ENCODE assay signal across 8 cellular contexts in the genomic region with DNA sequence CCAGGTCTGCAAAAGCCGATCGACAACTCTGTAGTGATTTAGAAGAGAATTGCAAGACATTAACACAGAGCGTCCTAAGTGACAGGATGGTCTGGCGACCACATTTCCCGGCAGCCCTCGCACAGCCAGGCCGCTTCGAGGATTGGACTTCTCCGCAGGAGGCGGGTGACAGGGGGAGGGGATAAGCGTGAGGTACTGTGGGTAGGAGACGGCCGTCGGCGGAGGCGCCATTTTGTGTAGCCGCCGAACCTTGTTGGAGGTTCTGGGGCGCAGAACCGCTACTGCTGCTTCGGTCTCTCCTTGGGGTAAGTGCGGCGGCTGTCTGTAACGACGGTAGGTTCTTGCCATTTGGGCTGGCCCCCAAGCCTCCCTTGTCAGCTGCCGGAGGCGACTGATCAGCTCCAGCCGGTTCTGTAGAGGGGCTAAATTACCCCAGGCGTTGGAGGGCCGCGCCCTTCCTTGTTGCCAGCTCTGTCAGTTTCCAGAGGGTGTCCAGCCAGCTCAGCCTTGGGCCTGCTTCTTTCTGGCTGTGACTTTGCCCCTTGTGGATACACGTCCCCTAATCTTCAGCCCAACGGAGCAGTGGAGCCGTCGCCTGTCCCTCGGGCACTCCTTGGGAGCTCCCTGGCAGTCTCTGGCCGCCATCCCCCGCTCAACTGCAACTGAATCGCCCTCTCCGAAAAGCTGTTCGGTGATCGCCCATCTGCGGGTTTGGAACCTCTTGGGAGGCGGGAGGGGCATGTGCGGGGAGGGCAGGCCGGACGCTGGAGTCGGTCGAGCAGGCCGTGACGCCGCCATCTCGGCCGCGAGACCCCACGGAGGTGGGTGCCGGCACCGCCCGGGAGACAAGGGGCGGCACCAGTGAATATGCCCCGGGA. TPM values are rescaled to one million over a fixed set of nuclear protein-coding genes. Genes with fewer than 3 reads are reported as not detected.
DNase-seq lines count a peak whose midpoint lies in the region; ATAC-seq, FAIRE-seq and TF ChIP-seq lines count a peak whose summit lies in the region.

A gene (plus strand): TSS at position 195 of the 878 bp plus-strand sequence. CDS start 1,516 bp downstream, outside the sequence.

- peak; percentile 90 for DNase-seq in A673 (ENCODE audit: low spot score)
- DNase-seq in NCI-H2227 treated with DMSO at 0.1 percent for 48 hours (lab: John Stamatoyannopoulos, UW), result peak; percentile 72
- DNase-seq in bronchial epithelial cell (ENCODE audit: low read depth), result peak; percentile 84
- peak; percentile 99 for DNase-seq in iPS-NIHi11 (ENCODE audit: low spot score)
- DNase-seq in small intestine, result peak; percentile 92

- POLR2A ChIA-PET in A673 (lab: Charles Lee; ENCODE audit: low non-redundant PET), result no interaction called here

- no peak for TF ChIP-seq CTCF in A673 (conservative IDR thresholded peaks at IDR 0.05; ENCODE audit: low read depth, low read length)
- no peak for TF ChIP-seq CTCF in WI38 (IDR thresholded peaks at IDR 0.05; ENCODE audit: low read depth, low read length)
- no peak for TF ChIP-seq CTCF in bronchial epithelial cell (IDR thresholded peaks at IDR 0.05; ENCODE audit: insufficient read depth, low read length, severe bottlenecking)

- CTCF ChIA-PET in A673 (lab: Charles Lee), result no interaction called here

- H3K4me1 ChIP-seq in A673 (ENCODE audit: insufficient read depth, low read length, poor library complexity, severe bottlenecking), result no peaks in the 10 kb centered on the region
- peaks cover 0 to 9% of the 10 kb centered on the region in 2 donors for H3K4me1 ChIP-seq in small intestine (ENCODE audit: control insufficient read depth in 2 of 2, insufficient read depth in 1 of 2, low read depth in 1 of 2, low read length in 1 of 2)

- ATAC-seq in GM18868 (IDR thresholded peaks at IDR 0.05; ENCODE audit: unreplicated experiment) (peak; percentile 99), HG03135 (IDR thresholded peaks at IDR 0.05; ENCODE audit: unreplicated experiment) (peak; percentile 98)

- H3K27me3 ChIP-seq in A673 (replicated peaks; ENCODE audit: insufficient read depth, low read depth, low read length, poor library complexity) (no peaks in the 10 kb centered on the region), bronchial epithelial cell (ENCODE audit: control insufficient read depth, insufficient read depth, low read length) (no peaks in the 10 kb centered on the region), small intestine (ENCODE audit: control insufficient read depth in 2 of 2, insufficient read depth in 2 of 2, low read length in 2 of 2) (no peaks in the 10 kb centered on the region)

- intact Hi-C loops in A673 (cut with micrococcal nuclease; ENCODE audit: unreplicated experiment), result no loop called here

- peak within 1 kb of the TSS; percentile 89 for H3K4me3 ChIP-seq in A673 (ENCODE audit: low read depth, low read length, poor library complexity, severe bottlenecking)
- peak within 1 kb of the TSS; percentile 99 for H3K4me3 ChIP-seq in WI38 (ENCODE audit: low read depth, low read length)
- peak within 1 kb of the TSS; percentile 99 for H3K4me3 ChIP-seq in bronchial epithelial cell (ENCODE audit: low read depth, low read length)
- H3K4me3 ChIP-seq in small intestine (ENCODE audit: low read depth in 1 of 2, low read length in 2 of 2), result peak within 1 kb of the TSS; percentile 92 to 95

- FAIRE-seq in bronchial epithelial cell (lab: Jason Lieb, UNC) (no peak), small intestine (lab: Jason Lieb, UNC) (no peak)

- BruUV-seq in A673 (replicated peaks; lab: Mats Ljungman, UMichigan), result no TSS peak

- H3K27ac ChIP-seq in A673 (ENCODE audit: low read depth, low read length, poor library complexity, severe bottlenecking) (peak within 1 kb of the TSS; percentile 93), small intestine (ENCODE audit: low read depth in 1 of 2, low read length in 1 of 2) (peak within 1 kb of the TSS; percentile 78 to 97)

- 0% methylated on average over 53 to 61 of the region's 61 CpGs for WGBS in small intestine, 3 donors

- H3K36me3 ChIP-seq in A673 (ENCODE audit: insufficient read depth, low read length, poor library complexity, severe bottlenecking), result peaks cover 33% of the 10 kb centered on the region
- peaks cover 18% of the 10 kb centered on the region for H3K36me3 ChIP-seq in bronchial epithelial cell (ENCODE audit: control insufficient read depth, insufficient read depth, low read length)
- H3K36me3 ChIP-seq in small intestine (ENCODE audit: control insufficient read depth in 2 of 2, insufficient read depth in 2 of 2, low read length in 2 of 2), result peaks cover 10 to 16% of the 10 kb centered on the region in 2 donors

- H3K9me3 ChIP-seq in A673 (ENCODE audit: low read depth, low read length, poor library complexity, severe bottlenecking), result no peaks in the 10 kb centered on the region
- H3K9me3 ChIP-seq in small intestine (ENCODE audit: control insufficient read depth, low read depth), result no peaks in the 10 kb centered on the region

RNA-seq across cellular contexts. Expression of the gene that starts here (rescaled TPM):
- total RNA-seq in A673 (2021) (80.6 and 89.7 TPM in 2 replicates), bronchial epithelial cell (80.3 and 129 TPM in 2 replicates)
- polyA plus RNA-seq in small intestine, result 10 to 100 TPM; 57.1 to 85.7 (median 83.0) TPM

Comparison
In these comparisons a context has a peak if more than half of its experiments do, and no peak if none do; other contexts are left out.
1. Peak in every context shown above with its lines: DNase-seq, ATAC-seq, H3K4me3 ChIP-seq and H3K27ac ChIP-seq.